In the genomic region with DNA sequence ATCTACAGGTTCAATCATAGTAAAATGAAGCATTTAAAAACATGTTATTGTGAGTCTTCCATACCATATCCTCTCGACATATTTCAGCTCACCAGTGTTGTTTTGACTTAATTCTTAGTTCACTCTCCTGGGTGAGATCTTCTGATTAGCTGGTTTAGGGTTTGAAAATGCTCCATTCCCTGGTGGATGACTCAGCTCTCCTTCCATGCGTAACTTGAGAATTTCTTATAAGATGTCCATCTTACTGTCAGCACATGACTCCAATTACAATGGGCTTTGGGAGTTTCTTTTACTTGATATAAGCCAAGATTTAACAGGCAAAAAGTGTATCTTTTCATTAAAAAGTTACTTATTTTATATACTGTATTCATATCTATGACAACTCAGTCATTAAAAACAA, we compare ENCODE assay signal across 23 cellular contexts.
DNase-seq lines count a peak whose midpoint lies in the region; ATAC-seq, FAIRE-seq and TF ChIP-seq lines count a peak whose summit lies in the region.
"Had no signal": no experiment of that assay in that cellular context is flagged by ENCODE, and none has a peak within 500 bp of the region (broad histone marks: within the 10 kb centered on the region; RNA-seq: fewer than 3 reads in every experiment).

No MANE protein-coding gene starts in this region.

- FAIRE-seq in urothelium cell line (lab: Jason Lieb, UNC), result no peak

- H3K4me1 Mint-ChIP-seq in MCF 10A (ENCODE audit: insufficient read depth, unreplicated experiment), result peaks cover 6% of the 10 kb centered on the region

- DNase-seq in MCF 10A (ENCODE audit: unreplicated experiment) (peak; percentile 27), breast epithelium (ENCODE audit: low spot score in 2 of 2) (no peak), fibroblast of the aortic adventitia (ENCODE audit: low read depth) (peak; percentile 7), urothelium cell line (ENCODE audit: low spot score) (peak; percentile 6), NCI-H2029 (lab: John Stamatoyannopoulos, UW) (no peak), NOMO-1 (lab: John Stamatoyannopoulos, UW; ENCODE audit: unreplicated experiment in 2 of 2) (no peak)
- DNase-seq: activated CD4-positive, CD25-positive, alpha-beta regulatory T cell treated with anti-CD3 and anti-CD28 coated beads, Interleukin-2, amount 50 U/mL, for 72 hours; dermis blood vessel endothelial cell; Karpas-422; left colon; NCI-H1092 treated with DMSO at 0.1 percent for 48 hours; NCI-H2107; NCI-H82; retina; T-helper 9 cell had no signal

- no TSS peak for BruUV-seq in MCF 10A (replicated peaks; lab: Mats Ljungman, UMichigan)

- no peak overlapping the region for H3K27ac Mint-ChIP-seq in MCF 10A (ENCODE audit: low read depth, unreplicated experiment)
- H3K27ac Mint-ChIP-seq: activated naive CD8-positive, alpha-beta T cell; activated T-helper 1 cell treated with anti-CD3 and anti-CD28 coated beads, Interleukin-12 subunit alpha, Interleukin-12 subunit beta, Interleukin-2, Interleukin-4 antibody, amounts not matched to agents 30 ng/mL and 10 ng/mL and 1 ng/mL, durations not matched to agents 14 hours and 24 hours and 36 hours had no signal

- H3K27me3 Mint-ChIP-seq in MCF 10A (ENCODE audit: insufficient read depth, unreplicated experiment), result no peaks in the 10 kb centered on the region
- H3K27me3 Mint-ChIP-seq: activated naive CD8-positive, alpha-beta T cell had no signal

- no peaks in the 10 kb centered on the region for H3K4me1 ChIP-seq in breast epithelium

- no peak overlapping the region for H3K4me3 Mint-ChIP-seq in MCF 10A (ENCODE audit: unreplicated experiment)
- H3K4me3 Mint-ChIP-seq: activated naive CD8-positive, alpha-beta T cell; activated T-helper 1 cell treated with anti-CD3 and anti-CD28 coated beads, Interleukin-12 subunit alpha, Interleukin-12 subunit beta, Interleukin-2, Interleukin-4 antibody, amounts not matched to agents 30 ng/mL and 10 ng/mL and 1 ng/mL, durations not matched to agents 14 hours and 24 hours and 36 hours had no signal

- peak; percentile 89 for ATAC-seq in SK-N-SH treated with all-trans-retinoic acid at 6 μM for 48 hours
- no peak for ATAC-seq in HG03442 (IDR thresholded peaks at IDR 0.05; ENCODE audit: unreplicated experiment)
- ATAC-seq: left colon had no signal

- no peaks in the 10 kb centered on the region for H3K36me3 ChIP-seq in breast epithelium
- H3K36me3 ChIP-seq: neutrophil had no signal

- no peak for TF ChIP-seq CTCF in MCF 10A (IDR thresholded peaks at IDR 0.05; ENCODE audit: unreplicated experiment)
- TF ChIP-seq CTCF in breast epithelium (IDR thresholded peaks at IDR 0.05), result no peak
- no peak for TF ChIP-seq CTCF in fibroblast of the aortic adventitia (IDR thresholded peaks at IDR 0.05; ENCODE audit: insufficient read depth, low read length)

- CTCF ChIA-PET in MCF 10A (lab: Yijun Ruan, JAX), result interaction anchor here (0.6 to 0.7 kb wide), 4 partner anchors 8 to 387 kb away, joined by 3 to 4 read pairs (median 3); no protein-coding TSS in a partner anchor

- peaks cover 7% of the 10 kb centered on the region for H3K36me3 Mint-ChIP-seq in MCF 10A (ENCODE audit: insufficient read depth, unreplicated experiment)
- H3K36me3 Mint-ChIP-seq: activated naive CD8-positive, alpha-beta T cell had no signal

- POLR2A ChIA-PET in MCF 10A (lab: Yijun Ruan, JAX), result no interaction called here

- H3K4me3 ChIP-seq in breast epithelium, result no peak overlapping the region
- H3K4me3 ChIP-seq in fibroblast of the aortic adventitia (ENCODE audit: low read depth, low read length), result no peak overlapping the region
- H3K4me3 ChIP-seq: SK-N-MC had no signal

- TF ChIP-seq POLR2A in breast epithelium (IDR thresholded peaks at IDR 0.05), result no peak

- no peak overlapping the region for H3K27ac ChIP-seq in breast epithelium
- H3K27ac ChIP-seq: C4-2B, epithelial cell of prostate, neutrophil, SK-N-MC had no signal

- intact Hi-C loops in MCF 10A (cut with micrococcal nuclease) (no loop called here), breast epithelium (cut with DNase I; ENCODE audit: low total_unique reads) (no loop called here)

- H3K9me3 Mint-ChIP-seq in MCF 10A (ENCODE audit: unreplicated experiment), result peaks cover 5% of the 10 kb centered on the region
- H3K9me3 Mint-ChIP-seq: activated T-helper 1 cell treated with anti-CD3 and anti-CD28 coated beads, Interleukin-12 subunit alpha, Interleukin-12 subunit beta, Interleukin-2, Interleukin-4 antibody, amounts not matched to agents 30 ng/mL and 10 ng/mL and 1 ng/mL, durations not matched to agents 14 hours and 24 hours and 36 hours had no signal

- no peaks in the 10 kb centered on the region for H3K9me3 ChIP-seq in breast epithelium
- H3K9me3 ChIP-seq: neutrophil had no signal

- H3K27me3 ChIP-seq in breast epithelium, result no peaks in the 10 kb centered on the region
- H3K27me3 ChIP-seq: neutrophil had no signal

TF ChIP-seq in SK-N-SH treated with all-trans-retinoic acid at 6 μM for 48 hours, 23 proteins besides CTCF, POLR2A, EP300 and RAD21:
- 0 out of 2 replicates have a peak, but pooled peaks have one; percentile 10 for TF ChIP-seq RARB (CRISPR knock-in tag; IDR thresholded peaks at IDR 0.05)
- no peak for TF ChIP-seq ARNTL (CRISPR knock-in tag; IDR thresholded peaks at IDR 0.05; ENCODE audit: borderline replicate concordance, low read depth)
- TF ChIP-seq TOX (CRISPR knock-in tag; IDR thresholded peaks at IDR 0.05; ENCODE audit: borderline replicate concordance), result 0 out of 2 replicates have a peak, but pooled peaks have one; percentile 18
- TF ChIP-seq, protein P1, sequence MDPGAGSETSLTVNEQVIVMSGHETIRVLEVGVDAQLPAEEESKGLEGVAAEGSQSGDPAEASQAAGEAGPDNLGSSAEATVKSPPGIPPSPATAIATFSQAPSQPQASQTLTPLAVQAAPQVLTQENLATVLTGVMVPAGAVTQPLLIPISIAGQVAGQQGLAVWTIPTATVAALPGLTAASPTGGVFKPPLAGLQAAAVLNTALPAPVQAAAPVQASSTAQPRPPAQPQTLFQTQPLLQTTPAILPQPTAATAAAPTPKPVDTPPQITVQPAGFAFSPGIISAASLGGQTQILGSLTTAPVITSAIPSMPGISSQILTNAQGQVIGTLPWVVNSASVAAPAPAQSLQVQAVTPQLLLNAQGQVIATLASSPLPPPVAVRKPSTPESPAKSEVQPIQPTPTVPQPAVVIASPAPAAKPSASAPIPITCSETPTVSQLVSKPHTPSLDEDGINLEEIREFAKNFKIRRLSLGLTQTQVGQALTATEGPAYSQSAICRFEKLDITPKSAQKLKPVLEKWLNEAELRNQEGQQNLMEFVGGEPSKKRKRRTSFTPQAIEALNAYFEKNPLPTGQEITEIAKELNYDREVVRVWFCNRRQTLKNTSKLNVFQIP (CRISPR knock-in tag; IDR thresholded peaks at IDR 0.05; ENCODE audit: borderline replicate concordance, low read depth), result peak; percentile 72; the same call in 1 of the 2 replicates

Comparison
In these comparisons a context has a peak if more than half of its experiments do, and no peak if none do; other contexts are left out.
1. DNase-seq: peak in MCF 10A (single experiment), fibroblast of the aortic adventitia (single experiment) and urothelium cell line (single experiment); none in breast epithelium (0 of 2), NCI-H2029 (single experiment) and NOMO-1 (0 of 2).